Comparison of ENCODE assay signal across 10 cellular contexts in genomic region chr4:101157415-101158135, GRCh38.
DNase-seq lines count a peak whose midpoint lies in the region; ATAC-seq, FAIRE-seq and TF ChIP-seq lines count a peak whose summit lies in the region.
"Had no signal": no experiment of that assay in that cellular context is flagged by ENCODE, and none has a peak within 500 bp of the region (broad histone marks: within the 10 kb centered on the region; RNA-seq: fewer than 3 reads in every experiment).

No MANE protein-coding gene starts in this region.

- H3K27me3 Mint-ChIP-seq in chondrocyte (ENCODE audit: low read depth): no peaks in the 10 kb centered on the region
- H3K27me3 Mint-ChIP-seq: naive thymus-derived CD4-positive, alpha-beta T cell had no signal

- no peak for ATAC-seq in GM21360 (IDR thresholded peaks at IDR 0.05; ENCODE audit: unreplicated experiment)
- ATAC-seq: naive thymus-derived CD4-positive, alpha-beta T cell had no signal

- peak overlapping the region; percentile 78 for H3K4me2 ChIP-seq in osteoblast (ENCODE audit: insufficient read depth, low read length)

- peak overlapping the region; percentile 7 for H3K4me3 Mint-ChIP-seq in chondrocyte (ENCODE audit: unreplicated experiment)

- H3K27ac Mint-ChIP-seq in chondrocyte (ENCODE audit: unreplicated experiment): peak overlapping the region; percentile 59

- H2AFZ ChIP-seq in osteoblast (ENCODE audit: low read length): peak overlapping the region; percentile 30

- peak overlapping the region; percentile 3 for H3K4me3 ChIP-seq in osteoblast (ENCODE audit: insufficient read depth, low read length)

- no peaks in the 10 kb centered on the region for H3K9me3 Mint-ChIP-seq in chondrocyte (ENCODE audit: low read depth)
- H3K9me3 Mint-ChIP-seq: naive thymus-derived CD4-positive, alpha-beta T cell had no signal

- peaks cover 3% of the 10 kb centered on the region for H4K20me1 ChIP-seq in osteoblast (ENCODE audit: insufficient read depth, low read length)

- H3K4me1 ChIP-seq in osteoblast (ENCODE audit: insufficient read depth, low read length): peaks cover 37% of the 10 kb centered on the region

- peak overlapping the region; percentile 50 for H3K27ac ChIP-seq in osteoblast (ENCODE audit: low read depth, low read length)

- H3K36me3 ChIP-seq in osteoblast (ENCODE audit: insufficient read depth, low read length): no peaks in the 10 kb centered on the region

- no peaks in the 10 kb centered on the region for H3K36me3 Mint-ChIP-seq in chondrocyte (ENCODE audit: low read depth)

- H3K4me1 Mint-ChIP-seq in chondrocyte (ENCODE audit: low read depth): peaks cover 34% of the 10 kb centered on the region

- TF ChIP-seq CTCF in chondrocyte (IDR thresholded peaks at IDR 0.05) (no peak), osteoblast (IDR thresholded peaks at IDR 0.05; ENCODE audit: extremely low read depth, low read depth, low read length) (no peak)

- H3K9me3 ChIP-seq in osteoblast (ENCODE audit: low read depth, low read length): no peaks in the 10 kb centered on the region

- peaks cover 19% of the 10 kb centered on the region for H3K79me2 ChIP-seq in osteoblast (ENCODE audit: insufficient read depth, low read length)

- no peak for DNase-seq in GM19239 (ENCODE audit: insufficient read length, low spot score)
- peak; percentile 22 for DNase-seq in RPMI7951 (ENCODE audit: low read depth)
- no peak for DNase-seq in chondrocyte (ENCODE audit: low spot score)
- peak; percentile 42 for DNase-seq in osteoblast (ENCODE audit: insufficient read length, low spot score, missing footprints)
- no peak for DNase-seq in NCI-H2029 treated with DMSO at 0.1 percent for 48 hours (lab: John Stamatoyannopoulos, UW)
- DNase-seq in CD1c-positive myeloid dendritic cell (ENCODE audit: extremely low spot score): no peak
- DNase-seq: naive thymus-derived CD4-positive, alpha-beta T cell; T-helper 9 cell had no signal

- no peaks in the 10 kb centered on the region for H3K27me3 ChIP-seq in osteoblast (ENCODE audit: insufficient read depth, low read length)

- peak; percentile 75 for FAIRE-seq in GM19239 (lab: Jason Lieb, UNC)
- FAIRE-seq: D721Med had no signal

Comparison
In these comparisons a context has a peak if more than half of its experiments do, and no peak if none do; other contexts are left out.
1. DNase-seq: peak in RPMI7951 (single experiment) and osteoblast (single experiment); none in GM19239 (single experiment), chondrocyte (single experiment), NCI-H2029 treated with DMSO at 0.1 percent for 48 hours (single experiment) and CD1c-positive myeloid dendritic cell (single experiment).